Comparison of ENCODE assay signal across 1 cellular context in the genomic region with DNA sequence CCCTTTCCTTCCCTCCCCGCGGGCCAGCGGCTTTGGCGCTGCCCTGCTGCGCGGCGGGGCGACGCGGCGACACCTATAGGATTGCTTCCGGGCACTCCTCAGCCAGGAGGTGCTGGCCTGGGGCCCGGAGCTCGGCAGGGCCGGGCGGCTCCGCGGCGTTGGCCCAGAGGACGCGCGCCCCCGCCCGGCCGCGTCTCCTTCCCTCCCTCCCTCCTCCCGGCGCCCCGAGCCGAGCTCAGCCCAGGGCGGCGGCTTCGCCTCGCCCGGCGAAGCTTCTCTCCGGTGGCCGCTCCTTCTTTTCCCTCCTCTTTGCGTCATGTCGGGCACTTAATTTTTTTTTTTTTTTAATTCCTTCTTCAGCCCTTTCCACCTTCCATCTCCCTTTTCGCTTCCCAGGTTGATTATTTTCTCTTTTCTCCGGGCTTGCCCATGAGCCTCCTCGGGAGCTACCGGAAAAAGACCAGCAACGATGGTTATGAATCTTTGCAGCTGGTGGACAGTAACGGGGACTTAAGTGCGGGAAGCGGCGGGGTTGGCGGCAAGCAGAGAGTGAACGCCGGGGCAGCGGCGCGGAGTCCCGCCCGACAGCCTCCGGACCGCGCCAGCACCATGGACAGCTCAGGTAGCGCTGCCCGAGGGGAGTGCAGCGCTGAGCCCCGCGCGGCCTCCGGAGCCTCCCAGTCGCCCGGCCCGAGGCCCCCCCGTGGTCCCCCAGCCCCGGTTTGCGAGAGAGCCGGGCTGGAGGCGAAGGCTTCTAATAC.
TF ChIP-seq lines count a peak whose summit lies in the region.

TSS of gene DNAJC6 (plus strand) at position 227 of the 761 bp plus-strand sequence. CDS start at position 430, 203 bp downstream.

TF ChIP-seq in HepG2, 621 proteins besides CTCF, POLR2A, EP300 and RAD21 (continued from another document and continues in another):
- peak; percentile 72; the same call in 1 of the 2 replicates for TF ChIP-seq SNAPC4 (CRISPR knock-in tag; IDR thresholded peaks at IDR 0.05)
- no peak for TF ChIP-seq TFAP4 (IDR thresholded peaks at IDR 0.05; ENCODE audit: borderline replicate concordance, low read depth)
- TF ChIP-seq RFX3 (CRISPR knock-in tag; IDR thresholded peaks at IDR 0.05), result no peak
- peak; percentile 85 for TF ChIP-seq ZNF431 (CRISPR knock-in tag; IDR thresholded peaks at IDR 0.05; ENCODE audit: borderline replicate concordance, low read depth)
- TF ChIP-seq MATR3 (CRISPR knock-in tag; IDR thresholded peaks at IDR 0.05), result no peak
- no peak for TF ChIP-seq CC2D1A (CRISPR knock-in tag; IDR thresholded peaks at IDR 0.05)
- TF ChIP-seq JARID2 (CRISPR knock-in tag; IDR thresholded peaks at IDR 0.05; ENCODE audit: insufficient replicate concordance), result peak; percentile 54
- TF ChIP-seq PRMT3 (CRISPR knock-in tag; IDR thresholded peaks at IDR 0.05; ENCODE audit: borderline replicate concordance, low read depth), result peak; percentile 68; the same call in 1 of the 2 replicates
- no peak for TF ChIP-seq HNRNPUL1 (IDR thresholded peaks at IDR 0.05; ENCODE audit: low read depth, low read length)
- 0 out of 2 replicates have a peak, but pooled peaks have one; percentile 46 for TF ChIP-seq ZNF7 (CRISPR knock-in tag; IDR thresholded peaks at IDR 0.05)
- TF ChIP-seq ZNF891 (CRISPR knock-in tag; IDR thresholded peaks at IDR 0.05), result peak; percentile 85
- no peak for TF ChIP-seq MLLT10 (CRISPR knock-in tag; IDR thresholded peaks at IDR 0.05)
- no peak for TF ChIP-seq PRPF4 (IDR thresholded peaks at IDR 0.05; ENCODE audit: low read depth, low read length, poor library complexity, severe bottlenecking)
- 0 out of 2 replicates have a peak, but pooled peaks have one; percentile 79 for TF ChIP-seq ZNF674 (CRISPR knock-in tag; IDR thresholded peaks at IDR 0.05; ENCODE audit: low read depth)
- TF ChIP-seq ZNF781 (CRISPR knock-in tag; IDR thresholded peaks at IDR 0.05; ENCODE audit: borderline replicate concordance, not compliant biosample characterization), result peak; percentile 93
- peak; percentile 90 for TF ChIP-seq IKZF4 (CRISPR knock-in tag; IDR thresholded peaks at IDR 0.05; ENCODE audit: borderline replicate concordance, low read depth, not compliant biosample characterization)
- peak; percentile 75 for TF ChIP-seq ZNF788 (CRISPR knock-in tag; IDR thresholded peaks at IDR 0.05; ENCODE audit: borderline replicate concordance)
- no peak for TF ChIP-seq SOX6 (IDR thresholded peaks at IDR 0.05)
- peak; percentile 45; the same call in 1 of the 2 replicates for TF ChIP-seq SOX6 (CRISPR knock-in tag; IDR thresholded peaks at IDR 0.05)
- TF ChIP-seq ZNF235 (CRISPR knock-in tag; IDR thresholded peaks at IDR 0.05; ENCODE audit: borderline replicate concordance), result peak; percentile 96
- TF ChIP-seq ZC3H13 (CRISPR knock-in tag; IDR thresholded peaks at IDR 0.05), result 0 out of 2 replicates have a peak, but pooled peaks have one; percentile 38
- TF ChIP-seq, protein P1, sequence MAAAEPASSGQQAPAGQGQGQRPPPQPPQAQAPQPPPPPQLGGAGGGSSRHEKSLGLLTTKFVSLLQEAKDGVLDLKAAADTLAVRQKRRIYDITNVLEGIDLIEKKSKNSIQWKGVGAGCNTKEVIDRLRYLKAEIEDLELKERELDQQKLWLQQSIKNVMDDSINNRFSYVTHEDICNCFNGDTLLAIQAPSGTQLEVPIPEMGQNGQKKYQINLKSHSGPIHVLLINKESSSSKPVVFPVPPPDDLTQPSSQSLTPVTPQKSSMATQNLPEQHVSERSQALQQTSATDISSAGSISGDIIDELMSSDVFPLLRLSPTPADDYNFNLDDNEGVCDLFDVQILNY (CRISPR knock-in tag; conservative IDR thresholded peaks at IDR 0.05), result peak; percentile 84
- TF ChIP-seq PATZ1 (CRISPR knock-in tag; IDR thresholded peaks at IDR 0.05), result peak; percentile 87
- TF ChIP-seq, protein P2, sequence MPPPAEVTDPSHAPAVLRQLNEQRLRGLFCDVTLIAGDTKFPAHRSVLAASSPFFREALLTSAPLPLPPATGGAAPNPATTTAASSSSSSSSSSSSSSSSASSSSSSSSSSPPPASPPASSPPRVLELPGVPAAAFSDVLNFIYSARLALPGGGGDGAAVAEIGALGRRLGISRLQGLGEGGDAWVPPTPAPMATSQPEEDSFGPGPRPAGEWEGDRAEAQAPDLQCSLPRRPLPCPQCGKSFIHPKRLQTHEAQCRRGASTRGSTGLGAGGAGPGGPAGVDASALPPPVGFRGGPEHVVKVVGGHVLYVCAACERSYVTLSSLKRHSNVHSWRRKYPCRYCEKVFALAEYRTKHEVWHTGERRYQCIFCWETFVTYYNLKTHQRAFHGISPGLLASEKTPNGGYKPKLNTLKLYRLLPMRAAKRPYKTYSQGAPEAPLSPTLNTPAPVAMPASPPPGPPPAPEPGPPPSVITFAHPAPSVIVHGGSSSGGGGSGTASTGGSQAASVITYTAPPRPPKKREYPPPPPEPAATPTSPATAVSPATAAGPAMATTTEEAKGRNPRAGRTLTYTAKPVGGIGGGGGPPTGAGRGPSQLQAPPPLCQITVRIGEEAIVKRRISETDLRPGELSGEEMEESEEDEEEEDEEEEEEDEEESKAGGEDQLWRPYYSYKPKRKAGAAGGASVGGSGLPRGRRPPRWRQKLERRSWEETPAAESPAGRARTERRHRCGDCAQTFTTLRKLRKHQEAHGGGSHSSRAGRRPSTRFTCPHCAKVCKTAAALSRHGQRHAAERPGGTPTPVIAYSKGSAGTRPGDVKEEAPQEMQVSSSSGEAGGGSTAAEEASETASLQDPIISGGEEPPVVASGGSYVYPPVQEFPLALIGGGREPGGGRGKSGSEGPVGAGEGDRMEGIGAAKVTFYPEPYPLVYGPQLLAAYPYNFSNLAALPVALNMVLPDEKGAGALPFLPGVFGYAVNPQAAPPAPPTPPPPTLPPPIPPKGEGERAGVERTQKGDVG (CRISPR knock-in tag; IDR thresholded peaks at IDR 0.05; ENCODE audit: borderline replicate concordance), result no peak
- no peak for TF ChIP-seq ZNF143 (CRISPR knock-in tag; IDR thresholded peaks at IDR 0.05)
- TF ChIP-seq TOPORS (CRISPR knock-in tag; IDR thresholded peaks at IDR 0.05), result peak; percentile 81
- no peak for TF ChIP-seq SRSF1 (optimal IDR thresholded peaks at IDR 0.05; ENCODE audit: low read depth, low read length)
- no peak for TF ChIP-seq EZH2 (conservative IDR thresholded peaks at IDR 0.05; ENCODE audit: low read depth, low read length)
- TF ChIP-seq, protein P3, sequence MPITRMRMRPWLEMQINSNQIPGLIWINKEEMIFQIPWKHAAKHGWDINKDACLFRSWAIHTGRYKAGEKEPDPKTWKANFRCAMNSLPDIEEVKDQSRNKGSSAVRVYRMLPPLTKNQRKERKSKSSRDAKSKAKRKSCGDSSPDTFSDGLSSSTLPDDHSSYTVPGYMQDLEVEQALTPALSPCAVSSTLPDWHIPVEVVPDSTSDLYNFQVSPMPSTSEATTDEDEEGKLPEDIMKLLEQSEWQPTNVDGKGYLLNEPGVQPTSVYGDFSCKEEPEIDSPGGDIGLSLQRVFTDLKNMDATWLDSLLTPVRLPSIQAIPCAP (CRISPR knock-in tag; IDR thresholded peaks at IDR 0.05; ENCODE audit: low read depth), result no peak
- no peak; the same call in 1 of the 2 replicates for TF ChIP-seq TP53 (CRISPR knock-in tag; conservative IDR thresholded peaks at IDR 0.05)
- TF ChIP-seq ADNP (CRISPR knock-in tag; IDR thresholded peaks at IDR 0.05), result no peak
- TF ChIP-seq GATAD1 (CRISPR knock-in tag; IDR thresholded peaks at IDR 0.05), result peak; percentile 70; the same call in 1 of the 2 replicates
- no peak for TF ChIP-seq ZBTB21 (CRISPR knock-in tag; IDR thresholded peaks at IDR 0.05)
- TF ChIP-seq KDM3A (CRISPR knock-in tag; IDR thresholded peaks at IDR 0.05; ENCODE audit: low read depth), result no peak
- TF ChIP-seq TAF15 (IDR thresholded peaks at IDR 0.05; ENCODE audit: low read depth, low read length, poor library complexity, severe bottlenecking), result no peak
- TF ChIP-seq, protein P4, sequence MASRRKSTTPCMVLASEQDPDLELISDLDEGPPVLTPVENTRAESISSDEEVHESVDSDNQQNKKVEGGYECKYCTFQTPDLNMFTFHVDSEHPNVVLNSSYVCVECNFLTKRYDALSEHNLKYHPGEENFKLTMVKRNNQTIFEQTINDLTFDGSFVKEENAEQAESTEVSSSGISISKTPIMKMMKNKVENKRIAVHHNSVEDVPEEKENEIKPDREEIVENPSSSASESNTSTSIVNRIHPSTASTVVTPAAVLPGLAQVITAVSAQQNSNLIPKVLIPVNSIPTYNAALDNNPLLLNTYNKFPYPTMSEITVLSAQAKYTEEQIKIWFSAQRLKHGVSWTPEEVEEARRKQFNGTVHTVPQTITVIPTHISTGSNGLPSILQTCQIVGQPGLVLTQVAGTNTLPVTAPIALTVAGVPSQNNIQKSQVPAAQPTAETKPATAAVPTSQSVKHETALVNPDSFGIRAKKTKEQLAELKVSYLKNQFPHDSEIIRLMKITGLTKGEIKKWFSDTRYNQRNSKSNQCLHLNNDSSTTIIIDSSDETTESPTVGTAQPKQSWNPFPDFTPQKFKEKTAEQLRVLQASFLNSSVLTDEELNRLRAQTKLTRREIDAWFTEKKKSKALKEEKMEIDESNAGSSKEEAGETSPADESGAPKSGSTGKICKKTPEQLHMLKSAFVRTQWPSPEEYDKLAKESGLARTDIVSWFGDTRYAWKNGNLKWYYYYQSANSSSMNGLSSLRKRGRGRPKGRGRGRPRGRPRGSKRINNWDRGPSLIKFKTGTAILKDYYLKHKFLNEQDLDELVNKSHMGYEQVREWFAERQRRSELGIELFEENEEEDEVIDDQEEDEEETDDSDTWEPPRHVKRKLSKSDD (CRISPR knock-in tag; IDR thresholded peaks at IDR 0.05; ENCODE audit: low read depth), result peak; percentile 75
- TF ChIP-seq, protein P5, sequence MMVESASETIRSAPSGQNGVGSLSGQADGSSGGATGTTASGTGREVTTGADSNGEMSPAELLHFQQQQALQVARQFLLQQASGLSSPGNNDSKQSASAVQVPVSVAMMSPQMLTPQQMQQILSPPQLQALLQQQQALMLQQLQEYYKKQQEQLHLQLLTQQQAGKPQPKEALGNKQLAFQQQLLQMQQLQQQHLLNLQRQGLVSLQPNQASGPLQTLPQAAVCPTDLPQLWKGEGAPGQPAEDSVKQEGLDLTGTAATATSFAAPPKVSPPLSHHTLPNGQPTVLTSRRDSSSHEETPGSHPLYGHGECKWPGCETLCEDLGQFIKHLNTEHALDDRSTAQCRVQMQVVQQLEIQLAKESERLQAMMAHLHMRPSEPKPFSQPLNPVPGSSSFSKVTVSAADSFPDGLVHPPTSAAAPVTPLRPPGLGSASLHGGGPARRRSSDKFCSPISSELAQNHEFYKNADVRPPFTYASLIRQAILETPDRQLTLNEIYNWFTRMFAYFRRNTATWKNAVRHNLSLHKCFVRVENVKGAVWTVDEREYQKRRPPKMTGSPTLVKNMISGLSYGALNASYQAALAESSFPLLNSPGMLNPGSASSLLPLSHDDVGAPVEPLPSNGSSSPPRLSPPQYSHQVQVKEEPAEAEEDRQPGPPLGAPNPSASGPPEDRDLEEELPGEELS (CRISPR knock-in tag; IDR thresholded peaks at IDR 0.05), result 0 out of 2 replicates have a peak, but pooled peaks have one; percentile 21
- no peak for TF ChIP-seq ZNF101 (CRISPR knock-in tag; IDR thresholded peaks at IDR 0.05; ENCODE audit: borderline replicate concordance, low read depth)
- TF ChIP-seq CHCHD3 (CRISPR knock-in tag; IDR thresholded peaks at IDR 0.05), result peak; percentile 92
- peak; percentile 61; the same call in 1 of the 2 replicates for TF ChIP-seq ZFY (CRISPR knock-in tag; IDR thresholded peaks at IDR 0.05)
